29 cellular contexts compared by ENCODE assay signal in the genomic region with DNA sequence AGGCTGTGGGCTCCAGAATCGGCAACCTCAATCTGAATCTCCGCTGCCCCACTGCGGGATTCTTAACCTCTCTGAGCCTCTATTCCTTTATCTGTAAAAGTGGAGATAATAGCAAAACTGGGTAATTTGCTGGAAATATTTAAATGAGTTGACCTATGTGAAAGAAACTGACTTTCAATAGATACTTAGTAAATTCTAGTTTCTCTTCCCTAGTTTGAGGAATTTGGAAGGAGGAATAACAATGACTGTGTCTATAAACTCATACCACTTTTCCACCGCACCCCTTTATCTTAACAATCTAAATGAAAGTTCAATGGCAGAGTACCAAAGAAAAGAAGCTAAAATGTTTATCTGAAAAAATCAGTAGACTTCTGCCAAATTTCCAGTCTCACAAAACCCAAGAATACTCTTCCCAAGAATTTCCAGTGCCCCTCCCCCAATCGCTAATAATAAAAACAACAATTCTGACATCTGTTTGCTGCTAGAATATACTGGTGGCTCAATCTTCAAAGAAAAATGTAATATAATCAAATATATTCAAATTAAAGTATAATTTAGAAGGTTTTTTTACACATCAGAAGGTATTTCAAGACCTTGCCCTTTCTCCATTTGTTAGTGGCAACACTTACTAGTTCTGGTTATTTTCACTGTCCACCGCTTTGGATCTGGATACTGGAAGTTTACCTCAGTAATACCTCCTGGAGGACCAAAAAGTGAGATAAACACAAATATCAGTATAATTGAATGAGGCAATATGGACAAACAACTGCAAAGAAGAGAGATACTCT.
A peak's percentile ranks its signal among the peaks of the same experiment; 100 is the strongest.
DNase-seq lines count a peak whose midpoint lies in the region; ATAC-seq and TF ChIP-seq lines count a peak whose summit lies in the region.
"Had no signal": no experiment of that assay in that cellular context is flagged by ENCODE, and none has a peak within 500 bp of the region (broad histone marks: within the 10 kb centered on the region; RNA-seq: fewer than 3 reads in every experiment).

No MANE protein-coding gene starts in this region.

- no peaks in the 10 kb centered on the region for H3K36me3 ChIP-seq in osteoblast (ENCODE audit: insufficient read depth, low read length)
- no peaks in the 10 kb centered on the region for H3K36me3 ChIP-seq in tibial artery
- H3K36me3 ChIP-seq in BE2C, result no peaks in the 10 kb centered on the region
- H3K36me3 ChIP-seq: brain microvascular endothelial cell, pancreas had no signal

- H2AFZ ChIP-seq in osteoblast (ENCODE audit: low read length), result no peak overlapping the region

- H3K27ac ChIP-seq in osteoblast (ENCODE audit: low read depth, low read length) (no peak overlapping the region), tibial artery (peak overlapping the region; percentile 52 to 58)
- H3K27ac ChIP-seq: brain microvascular endothelial cell, pancreas had no signal

- no peak for TF ChIP-seq CTCF in HFF-Myc (IDR thresholded peaks at IDR 0.05; ENCODE audit: low read depth, low read length, missing control alignments)
- no peak for TF ChIP-seq CTCF in osteoblast (IDR thresholded peaks at IDR 0.05; ENCODE audit: extremely low read depth, low read depth, low read length)
- TF ChIP-seq CTCF in tibial artery (IDR thresholded peaks at IDR 0.05), result no peak
- TF ChIP-seq CTCF in BE2C (IDR thresholded peaks at IDR 0.05; ENCODE audit: low read depth, low read length), result no peak

- H3K4me1 ChIP-seq in osteoblast (ENCODE audit: insufficient read depth, low read length), result peaks cover 33% of the 10 kb centered on the region
- peaks cover 0 to 49% (median 19%) of the 10 kb centered on the region in 4 donors for H3K4me1 ChIP-seq in tibial artery
- peaks cover 17% of the 10 kb centered on the region for H3K4me1 ChIP-seq in BE2C

- H4K20me1 ChIP-seq in osteoblast (ENCODE audit: insufficient read depth, low read length), result no peaks in the 10 kb centered on the region

- intact Hi-C loops in tibial artery (cut with DNase I; ENCODE audit: low total_unique reads), result no loop called here

- H3K27me3 ChIP-seq in osteoblast (ENCODE audit: insufficient read depth, low read length) (no peaks in the 10 kb centered on the region), tibial artery (no peaks in the 10 kb centered on the region), BE2C (no peaks in the 10 kb centered on the region)
- H3K27me3 ChIP-seq: brain microvascular endothelial cell, pancreas had no signal

- H3K9me3 ChIP-seq in osteoblast (ENCODE audit: low read depth, low read length) (no peaks in the 10 kb centered on the region), tibial artery (no peaks in the 10 kb centered on the region), BE2C (no peaks in the 10 kb centered on the region)
- H3K9me3 ChIP-seq: pancreas had no signal

- no peak overlapping the region for H3K4me3 ChIP-seq in HFF-Myc (replicated peaks; ENCODE audit: low read depth, low read length)
- no peak overlapping the region for H3K4me3 ChIP-seq in osteoblast (ENCODE audit: insufficient read depth, low read length)
- H3K4me3 ChIP-seq in tibial artery, result no peak overlapping the region
- H3K4me3 ChIP-seq in BE2C (ENCODE audit: low read depth, low read length), result no peak overlapping the region
- H3K4me3 ChIP-seq: GM12878, pancreas, skin epidermis had no signal

- ATAC-seq in HG03457 (IDR thresholded peaks at IDR 0.05; ENCODE audit: unreplicated experiment), result no peak
- ATAC-seq: activated CD8-positive, alpha-beta memory T cell treated with anti-CD3 and anti-CD28 coated beads, Interleukin-2, amount 10 ng/mL, durations not matched to agents 7 days and 5 days; GM12878; pancreas; Right ventricle myocardium inferior; stimulated activated naive CD8-positive, alpha-beta T cell treated with anti-CD3 and anti-CD28 coated beads, Interleukin-15, amount 100 ng/mL, for 72 hours had no signal

- no peaks in the 10 kb centered on the region for H3K79me2 ChIP-seq in osteoblast (ENCODE audit: insufficient read depth, low read length)

- peak overlapping the region; percentile 49 for H3K4me2 ChIP-seq in osteoblast (ENCODE audit: insufficient read depth, low read length)

- DNase-seq in HFF-Myc (ENCODE audit: extremely low read depth, low read depth) (peak; percentile 25), cerebellar cortex (ENCODE audit: low spot score) (peak; percentile 82), osteoblast (ENCODE audit: insufficient read length, low spot score, missing footprints) (peak; percentile 52), tibial artery (no peak), D341Med (ENCODE audit: low spot score) (no peak), BE2C (no peak), COR-L47 (lab: John Stamatoyannopoulos, UW) (no peak)
- DNase-seq: activated CD4-positive, alpha-beta T cell treated with anti-CD3 and anti-CD28 coated beads for 48 hours; activated CD8-positive, alpha-beta memory T cell treated with anti-CD3 and anti-CD28 coated beads, Interleukin-2, amount 10 ng/mL, durations not matched to agents 7 days and 5 days; activated naive CD8-positive, alpha-beta T cell treated with anti-CD3 and anti-CD28 coated beads, Interleukin-2, amount 10 ng/mL, durations not matched to agents 7 days and 5 days; brain microvascular endothelial cell; CD4-positive, CD25-positive, alpha-beta regulatory T cell; cortex of kidney; DMS153; hippocampal formation; islet precursor cell; mesendoderm; MM.1S; naive B cell; NCI-H1694; NCI-H2171 treated with DMSO at 0.1 percent for 48 hours; NCI-H526 treated with DMSO at 0.1 percent for 48 hours; pancreas; stimulated activated CD4-positive, alpha-beta T cell treated with anti-CD3 and anti-CD28 coated beads, Interleukin-2, amount 100 ng/mL, for 48 hours; stimulated activated naive CD8-positive, alpha-beta T cell treated with anti-CD3 and anti-CD28 coated beads, Interleukin-15, amount 100 ng/mL, for 72 hours had no signal

Comparison
In these comparisons a context has a peak if more than half of its experiments do, and no peak if none do; other contexts are left out.
1. DNase-seq: peak in HFF-Myc (single experiment), cerebellar cortex (single experiment) and osteoblast (single experiment); none in tibial artery (0 of 2), D341Med (single experiment), BE2C (single experiment) and COR-L47 (single experiment).